Comparison of ENCODE assay signal across 28 cellular contexts in genomic region chr9:116181853-116182610, GRCh38. TPM values are rescaled to one million over a fixed set of nuclear protein-coding genes. Genes with fewer than 3 reads are reported as not detected.
A peak's percentile ranks its signal among the peaks of the same experiment; 100 is the strongest.
DNase-seq lines count a peak whose midpoint lies in the region; ATAC-seq and TF ChIP-seq lines count a peak whose summit lies in the region.
"Had no signal": no experiment of that assay in that cellular context is flagged by ENCODE, and none has a peak within 500 bp of the region (broad histone marks: within the 10 kb centered on the region; RNA-seq: fewer than 3 reads in every experiment).

No MANE protein-coding gene starts in this region.

- BruUV-seq in MCF 10A (replicated peaks; lab: Mats Ljungman, UMichigan) (no TSS peak), mammary epithelial cell (replicated peaks; lab: Mats Ljungman, UMichigan) (no TSS peak)

- H3K27me3 ChIP-seq in mammary epithelial cell (ENCODE audit: insufficient read depth, low read length) (no peaks in the 10 kb centered on the region), foreskin keratinocyte (peaks cover 32% of the 10 kb centered on the region)

- H3K27ac Mint-ChIP-seq in MCF 10A (ENCODE audit: low read depth, unreplicated experiment) = no peak overlapping the region
- H3K27ac Mint-ChIP-seq: activated CD4-positive, alpha-beta T cell treated with anti-CD3 and anti-CD28 coated beads, Interleukin-2, amount 10 ng/mL, durations not matched to agents 7 days and 5 days; activated naive CD8-positive, alpha-beta T cell treated with anti-CD3 and anti-CD28 coated beads, Interleukin-2, amount 50 U/mL, for 24 hours; brain; naive thymus-derived CD8-positive, alpha-beta T cell had no signal

- H4K20me1 ChIP-seq in mammary epithelial cell (ENCODE audit: insufficient read depth, low read length) = peaks cover 2% of the 10 kb centered on the region

- H3K4me2 ChIP-seq in mammary epithelial cell (ENCODE audit: insufficient read depth, low read depth, low read length) = no peak overlapping the region

- H3K9me3 Mint-ChIP-seq in MCF 10A (ENCODE audit: unreplicated experiment) = no peaks in the 10 kb centered on the region
- H3K9me3 Mint-ChIP-seq: activated CD4-positive, alpha-beta T cell treated with anti-CD3 and anti-CD28 coated beads, Interleukin-2, amount 10 ng/mL, durations not matched to agents 7 days and 5 days; activated T-cell treated with anti-CD3 and anti-CD28 coated beads, Interleukin-2, amount 50 U/mL, for 4 hours; brain had no signal

- peak; percentile 34 for ATAC-seq in foreskin keratinocyte
- ATAC-seq: activated naive CD8-positive, alpha-beta T cell treated with anti-CD3 and anti-CD28 coated beads, Interleukin-2, amount 50 U/mL, for 24 hours; activated T-cell treated with anti-CD3 and anti-CD28 coated beads, Interleukin-2, amount 50 U/mL, for 4 hours; naive thymus-derived CD8-positive, alpha-beta T cell; stimulated activated naive CD8-positive, alpha-beta T cell treated with anti-CD3 and anti-CD28 coated beads, Interleukin-15, Interleukin-2, amounts not matched to agents 100 U/mL and 50 U/mL, for 24 hours had no signal

- H3K9me3 ChIP-seq in mammary epithelial cell (replicated peaks; ENCODE audit: insufficient read depth, low read length) = no peaks in the 10 kb centered on the region
- H3K9me3 ChIP-seq: thoracic aorta had no signal

- in situ Hi-C loops in mammary epithelial cell (cut with MboI; ENCODE audit: low sequenced_read_pairs in 2 of 2) = no loop called here

- H3K4me3 ChIP-seq in mammary epithelial cell (replicated peaks in 1 of 3; ENCODE audit: insufficient read depth in 1 of 3, low read depth in 2 of 3, low read length in 3 of 3) = no peak overlapping the region
- H3K4me3 ChIP-seq: thoracic aorta had no signal

- H3K4me1 Mint-ChIP-seq in MCF 10A (ENCODE audit: insufficient read depth, unreplicated experiment) = peaks cover 9% of the 10 kb centered on the region
- H3K4me1 Mint-ChIP-seq: activated CD4-positive, alpha-beta T cell treated with anti-CD3 and anti-CD28 coated beads, Interleukin-2, amount 10 ng/mL, durations not matched to agents 7 days and 5 days; activated naive CD8-positive, alpha-beta T cell treated with anti-CD3 and anti-CD28 coated beads, Interleukin-2, amount 50 U/mL, for 24 hours; brain; naive thymus-derived CD8-positive, alpha-beta T cell had no signal

- H3K36me3 ChIP-seq in mammary epithelial cell (ENCODE audit: insufficient read depth, low read length) = no peaks in the 10 kb centered on the region
- H3K36me3 ChIP-seq: thoracic aorta, WERI-Rb-1 had no signal

- WGBS in mammary epithelial cell (ENCODE audit: low coverage, missing lambda C conversion rate) = 38% methylated on average over 3 of the region's 3 CpGs

- H3K9ac ChIP-seq in mammary epithelial cell (ENCODE audit: insufficient read depth, low read length) = no peak overlapping the region

- CTCF ChIA-PET in MCF 10A (lab: Yijun Ruan, JAX) (interaction anchor here (1.1 kb wide), 1 partner anchor 30 kb away, joined by 3 read pairs; no protein-coding TSS in a partner anchor), mammary epithelial cell (lab: Charles Lee; ENCODE audit: low non-redundant PET) (no interaction called here)

- POLR2A ChIA-PET in MCF 10A (lab: Yijun Ruan, JAX) = no interaction called here

- H3K4me3 Mint-ChIP-seq in MCF 10A (ENCODE audit: unreplicated experiment) = no peak overlapping the region
- H3K4me3 Mint-ChIP-seq: activated CD4-positive, alpha-beta T cell treated with anti-CD3 and anti-CD28 coated beads, Interleukin-2, amount 10 ng/mL, durations not matched to agents 7 days and 5 days; activated naive CD8-positive, alpha-beta T cell treated with anti-CD3 and anti-CD28 coated beads, Interleukin-2, amount 50 U/mL, for 24 hours; activated T-cell treated with anti-CD3 and anti-CD28 coated beads, Interleukin-2, amount 50 U/mL, for 4 hours; brain; naive thymus-derived CD8-positive, alpha-beta T cell had no signal

- no peak for TF ChIP-seq CTCF in MCF 10A (IDR thresholded peaks at IDR 0.05; ENCODE audit: unreplicated experiment)
- no peak for TF ChIP-seq CTCF in mammary epithelial cell (conservative IDR thresholded peaks at IDR 0.05 in 1 of 2, IDR thresholded peaks at IDR 0.05 in 1 of 2; ENCODE audit: extremely low read depth in 1 of 2, insufficient read depth in 1 of 2, low read depth in 1 of 2, low read length in 2 of 2)
- TF ChIP-seq CTCF in foreskin keratinocyte (conservative IDR thresholded peaks at IDR 0.05) = no peak

- DNase-seq in MCF 10A (ENCODE audit: unreplicated experiment) = peak; percentile 32
- DNase-seq in mammary epithelial cell = no peak
- DNase-seq in amniotic epithelial cell (ENCODE audit: low read depth) = peak; percentile 38
- DNase-seq in foreskin keratinocyte = peak in 1 of 2 donors; percentile 55
- no peak for DNase-seq in NCI-H1694 treated with DMSO at 0.1 percent for 48 hours (lab: John Stamatoyannopoulos, UW)
- DNase-seq in C1 segment of cervical spinal cord (lab: John Stamatoyannopoulos, UW) = no peak
- no peak for DNase-seq in caudate nucleus (lab: John Stamatoyannopoulos, UW)
- no peak for DNase-seq in RPMI8226
- DNase-seq: 8988T; activated CD4-positive, alpha-beta T cell treated with anti-CD3 and anti-CD28 coated beads, Interleukin-2, amount 10 ng/mL, durations not matched to agents 7 days and 5 days; activated gamma-delta T cell treated with Interleukin-2 at 50 U/mL for 16 hours; activated naive CD8-positive, alpha-beta T cell treated with anti-CD3 and anti-CD28 coated beads, Interleukin-2, amount 50 U/mL, for 24 hours; activated T-cell treated with anti-CD3 and anti-CD28 coated beads, Interleukin-2, amount 50 U/mL, for 4 hours; COR-L47; effector CD4-positive, alpha-beta T cell; kidney; naive thymus-derived CD8-positive, alpha-beta T cell; NCI-H1092 treated with DMSO at 0.1 percent for 48 hours; NCI-H1930; occipital lobe; SHP77; stimulated activated naive CD8-positive, alpha-beta T cell treated with anti-CD3 and anti-CD28 coated beads, Interleukin-15, Interleukin-2, amounts not matched to agents 100 U/mL and 50 U/mL, for 24 hours; SW 1271; T-helper 9 cell; WERI-Rb-1 had no signal

- H3K79me2 ChIP-seq in mammary epithelial cell (ENCODE audit: insufficient read depth, low read length) = no peaks in the 10 kb centered on the region

- intact Hi-C loops in MCF 10A (cut with micrococcal nuclease) (no loop called here), mammary epithelial cell (cut with micrococcal nuclease) (no loop called here)

- H3K27me3 Mint-ChIP-seq in MCF 10A (ENCODE audit: insufficient read depth, unreplicated experiment) = no peaks in the 10 kb centered on the region
- H3K27me3 Mint-ChIP-seq: activated CD4-positive, alpha-beta T cell treated with anti-CD3 and anti-CD28 coated beads, Interleukin-2, amount 10 ng/mL, durations not matched to agents 7 days and 5 days had no signal

- no peaks in the 10 kb centered on the region for H3K36me3 Mint-ChIP-seq in MCF 10A (ENCODE audit: insufficient read depth, unreplicated experiment)
- H3K36me3 Mint-ChIP-seq: brain; naive thymus-derived CD8-positive, alpha-beta T cell had no signal

- dilution Hi-C loops in mammary epithelial cell (cut with HindIII; ENCODE audit: low sequenced_read_pairs) = no loop called here

- H3K4me1 ChIP-seq in mammary epithelial cell (ENCODE audit: insufficient read depth, low read length) (no peaks in the 10 kb centered on the region), foreskin keratinocyte (no peaks in the 10 kb centered on the region)

- no peak overlapping the region for H2AFZ ChIP-seq in mammary epithelial cell (ENCODE audit: low read depth, low read length)

- no peak overlapping the region for H3K27ac ChIP-seq in mammary epithelial cell (ENCODE audit: insufficient read depth, low read depth, low read length)
- H3K27ac ChIP-seq in foreskin keratinocyte = no peak overlapping the region
- no peak overlapping the region for H3K27ac ChIP-seq in caudate nucleus (ENCODE audit: low read depth, low read length)
- H3K27ac ChIP-seq: epithelial cell of prostate, thoracic aorta, WERI-Rb-1 had no signal

RNA-seq across cellular contexts. Expression of gene PAPPA, which starts 28.4 kb away (rescaled TPM):
- total RNA-seq in MCF 10A (2022) = 6.1 and 7.0 TPM in 2 replicates
- under 1 TPM in 1 of 2 donors, not detected in 1; 0.33 TPM for total RNA-seq in mammary epithelial cell
- polyA plus RNA-seq in mammary epithelial cell = 0.06 TPM
- not detected for polyA minus RNA-seq in mammary epithelial cell
- total RNA-seq in foreskin keratinocyte = 0.25 and 0.44 TPM in 2 replicates
- 0.03 and 0.04 TPM in 2 replicates for polyA plus RNA-seq in foreskin keratinocyte
- total RNA-seq: activated CD4-positive, alpha-beta T cell treated with anti-CD3 and anti-CD28 coated beads, Interleukin-2, amount 10 ng/mL, durations not matched to agents 7 days and 5 days; naive thymus-derived CD8-positive, alpha-beta T cell had no signal

Comparison
In these comparisons a context has a peak if more than half of its experiments do, and no peak if none do; other contexts are left out.
1. DNase-seq: peak in MCF 10A (single experiment) and amniotic epithelial cell (single experiment); none in mammary epithelial cell (single experiment), NCI-H1694 treated with DMSO at 0.1 percent for 48 hours (single experiment), C1 segment of cervical spinal cord (0 of 14), caudate nucleus (0 of 61) and RPMI8226 (single experiment).